30 cellular contexts compared by ENCODE assay signal in the genomic region with DNA sequence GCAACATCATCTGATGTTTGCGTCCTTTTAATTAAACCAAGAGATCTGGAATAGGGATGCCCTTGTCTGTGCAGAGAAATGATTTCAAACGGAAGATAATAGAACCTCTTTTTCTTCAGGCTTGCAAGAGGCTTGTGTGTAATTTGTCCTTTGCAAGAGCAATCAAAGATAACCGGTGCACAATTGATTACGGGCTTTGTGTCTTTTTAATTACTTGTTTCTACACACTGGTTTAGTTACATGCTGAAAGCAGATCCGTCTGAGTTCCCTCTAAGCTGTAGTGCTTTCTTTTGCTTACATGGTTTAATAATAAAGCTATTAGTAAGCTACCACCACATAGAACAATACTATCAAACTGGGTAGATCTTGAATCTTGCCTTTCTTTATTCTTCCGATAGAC.
DNase-seq lines count a peak whose midpoint lies in the region; ATAC-seq and TF ChIP-seq lines count a peak whose summit lies in the region.
"Had no signal": no experiment of that assay in that cellular context is flagged by ENCODE, and none has a peak within 500 bp of the region (broad histone marks: within the 10 kb centered on the region; RNA-seq: fewer than 3 reads in every experiment).

No MANE protein-coding gene starts in this region.

- POLR2A ChIA-PET in WTC11 (lab: Charles Lee) = no interaction called here

- H4K8ac ChIP-seq in mesendoderm (ENCODE audit: low read depth, low read length) = no peak overlapping the region

- H3K27ac Mint-ChIP-seq in WTC11 (peak overlapping the region; percentile 63; the same call in 1 of the 2 replicates), progenitor cell of endocrine pancreas (peak overlapping the region; percentile 60)
- H3K27ac Mint-ChIP-seq: activated naive CD8-positive, alpha-beta T cell treated with anti-CD3 and anti-CD28 coated beads, Interleukin-2, amount 10 ng/mL, durations not matched to agents 7 days and 5 days; activated T-cell treated with anti-CD3 and anti-CD28 coated beads, Interleukin-2, amount 50 U/mL, for 24 hours; B cell; CD4-positive, alpha-beta memory T cell; mesothelial cell of epicardium; naive thymus-derived CD8-positive, alpha-beta T cell; type B pancreatic cell had no signal

- no CpG with 5 or more reads among the region's 6 CpGs for WGBS in mesendoderm (ENCODE audit: extremely low coverage, insufficient coverage, low lambda C conversion rate)

- H3K23ac ChIP-seq in mesendoderm (ENCODE audit: low read length) = no peak overlapping the region

- H3K36me3 ChIP-seq in mesendoderm (ENCODE audit: control insufficient read depth, insufficient read depth, low read length) = no peaks in the 10 kb centered on the region
- H3K36me3 ChIP-seq: MG63, SJSA1 had no signal

- peaks cover 4% of the 10 kb centered on the region for H3K4me1 ChIP-seq in mesendoderm (ENCODE audit: control insufficient read depth, low read depth, low read length)
- H3K4me1 ChIP-seq: parathyroid adenoma had no signal

- peak overlapping the region; percentile 11 for H3K56ac ChIP-seq in mesendoderm (ENCODE audit: low read length)

- no peak overlapping the region for H3K4me3 ChIP-seq in mesendoderm (ENCODE audit: low read length)
- H3K4me3 ChIP-seq: MG63, SJSA1 had no signal

- no peak overlapping the region for H2BK120ac ChIP-seq in mesendoderm (ENCODE audit: low read depth, low read length)

- TF ChIP-seq CTCF in WTC11 (IDR thresholded peaks at IDR 0.05) (no peak), progenitor cell of endocrine pancreas (IDR thresholded peaks at IDR 0.05; ENCODE audit: unreplicated experiment) (no peak), GM13977 (IDR thresholded peaks at IDR 0.05; ENCODE audit: extremely low read depth, insufficient read depth, missing control alignments) (no peak)

- DNase-seq in COR-L47 (lab: John Stamatoyannopoulos, UW) (peak; percentile 32), WTC11 (ENCODE audit: low spot score) (no peak), mesendoderm (peak; percentile 27), progenitor cell of endocrine pancreas (ENCODE audit: low spot score, unreplicated experiment) (no peak), GM13977 (ENCODE audit: low spot score) (no peak), DMS153 (lab: John Stamatoyannopoulos, UW) (no peak)
- DNase-seq in activated CD4-positive, CD25-positive, alpha-beta regulatory T cell (lab: John Stamatoyannopoulos, UW) = no peak
- DNase-seq: activated gamma-delta T cell treated with Interleukin-2 at 50 U/mL for 16 hours; activated naive CD8-positive, alpha-beta T cell treated with anti-CD3 and anti-CD28 coated beads, Interleukin-2, amount 10 ng/mL, durations not matched to agents 7 days and 5 days; activated T-cell treated with anti-CD3 and anti-CD28 coated beads, Interleukin-2, amount 50 U/mL, for 24 hours; aorta; CD4-positive, alpha-beta memory T cell; effector CD8-positive, alpha-beta T cell; H7; islet precursor cell; left ventricle myocardium superior; MG63; naive thymus-derived CD8-positive, alpha-beta T cell; NCI-H1105 treated with DMSO at 0.1 percent for 48 hours; NCI-H187 treated with DMSO at 0.1 percent for 48 hours; NCI-H82; stimulated activated CD4-positive, alpha-beta T cell treated with anti-CD3 and anti-CD28 coated beads, Interleukin-4, amount 100 ng/mL, for 1 hour; T-helper 1 cell had no signal

- 0 out of 2 replicates have a peak, but pooled peaks cover 3% of the 10 kb centered on the region for H3K36me3 Mint-ChIP-seq in WTC11
- no peaks in the 10 kb centered on the region for H3K36me3 Mint-ChIP-seq in progenitor cell of endocrine pancreas (ENCODE audit: insufficient read depth)
- H3K36me3 Mint-ChIP-seq: activated naive CD8-positive, alpha-beta T cell treated with anti-CD3 and anti-CD28 coated beads, Interleukin-2, amount 10 ng/mL, durations not matched to agents 7 days and 5 days; CD4-positive, alpha-beta memory T cell; mesothelial cell of epicardium; naive thymus-derived CD8-positive, alpha-beta T cell; type B pancreatic cell had no signal

- no peak overlapping the region for H3K4ac ChIP-seq in mesendoderm (ENCODE audit: low read depth, low read length)

- H3K4me3 Mint-ChIP-seq in WTC11 (no peak overlapping the region), progenitor cell of endocrine pancreas (ENCODE audit: low read depth) (peak overlapping the region; percentile 36)
- H3K4me3 Mint-ChIP-seq: activated naive CD8-positive, alpha-beta T cell treated with anti-CD3 and anti-CD28 coated beads, Interleukin-2, amount 10 ng/mL, durations not matched to agents 7 days and 5 days; activated T-cell treated with anti-CD3 and anti-CD28 coated beads, Interleukin-2, amount 50 U/mL, for 24 hours; B cell; CD4-positive, alpha-beta memory T cell; mesothelial cell of epicardium; naive thymus-derived CD8-positive, alpha-beta T cell; type B pancreatic cell had no signal

- H3K4me1 Mint-ChIP-seq in WTC11 (peaks cover 42% of the 10 kb centered on the region), progenitor cell of endocrine pancreas (ENCODE audit: low read depth) (peaks cover 34% of the 10 kb centered on the region)
- H3K4me1 Mint-ChIP-seq: activated naive CD8-positive, alpha-beta T cell treated with anti-CD3 and anti-CD28 coated beads, Interleukin-2, amount 10 ng/mL, durations not matched to agents 7 days and 5 days; B cell; mesothelial cell of epicardium; naive thymus-derived CD8-positive, alpha-beta T cell had no signal

- H3K18ac ChIP-seq in mesendoderm (ENCODE audit: low read length) = no peak overlapping the region

- no peaks in the 10 kb centered on the region; the same call in 1 of the 2 replicates for H3K27me3 Mint-ChIP-seq in WTC11 (ENCODE audit: low read depth)
- no peaks in the 10 kb centered on the region for H3K27me3 Mint-ChIP-seq in progenitor cell of endocrine pancreas
- H3K27me3 Mint-ChIP-seq: activated T-cell treated with anti-CD3 and anti-CD28 coated beads, Interleukin-2, amount 50 U/mL, for 24 hours; B cell; type B pancreatic cell had no signal

- H3K9me3 Mint-ChIP-seq in WTC11 (peaks cover 11% of the 10 kb centered on the region), progenitor cell of endocrine pancreas (ENCODE audit: low read depth) (no peaks in the 10 kb centered on the region)
- H3K9me3 Mint-ChIP-seq: activated naive CD8-positive, alpha-beta T cell treated with anti-CD3 and anti-CD28 coated beads, Interleukin-2, amount 10 ng/mL, durations not matched to agents 7 days and 5 days; mesothelial cell of epicardium; type B pancreatic cell had no signal

- ATAC-seq in WTC11 (no peak), GM18505 (IDR thresholded peaks at IDR 0.05; ENCODE audit: unreplicated experiment) (no peak)
- ATAC-seq: naive thymus-derived CD8-positive, alpha-beta T cell had no signal

- TF ChIP-seq POLR2A in GM18505 (IDR thresholded peaks at IDR 0.05; ENCODE audit: borderline replicate concordance, extremely low read depth, insufficient read depth, insufficient read length) = no peak

- no peaks in the 10 kb centered on the region for H3K79me1 ChIP-seq in mesendoderm (ENCODE audit: low read length)

- no peak overlapping the region for H3K4me2 ChIP-seq in mesendoderm (ENCODE audit: low read length)
- H3K4me2 ChIP-seq: KMS-11 had no signal

- H2AK5ac ChIP-seq in mesendoderm (ENCODE audit: low read length) = no peak overlapping the region

- CTCF ChIA-PET in WTC11 (lab: Charles Lee) = interaction anchor here (0.6 to 2.0 kb wide), 3 partner anchors 119 to 398 kb away, joined by 3 to 8 read pairs (median 5); no protein-coding TSS in a partner anchor

- H3K27ac ChIP-seq in mesendoderm (ENCODE audit: low read depth, low read length) = no peak overlapping the region
- H3K27ac ChIP-seq: KMS-11, parathyroid adenoma, SJSA1 had no signal

- H3K27me3 ChIP-seq in mesendoderm (ENCODE audit: insufficient read depth, low read length, poor library complexity) = no peaks in the 10 kb centered on the region
- H3K27me3 ChIP-seq: MG63, SJSA1 had no signal

- H2BK15ac ChIP-seq in mesendoderm (replicated peaks; ENCODE audit: low read depth) = peak overlapping the region; percentile 4

- no peaks in the 10 kb centered on the region for H3K79me2 ChIP-seq in mesendoderm (ENCODE audit: control insufficient read depth, insufficient read depth, low read length)
- H3K79me2 ChIP-seq: parathyroid adenoma had no signal

- in situ Hi-C loops in GM13977 (cut with MboI; ENCODE audit: low pct_unique_long_range_greater_than_20kb, low sequenced_read_pairs, unreplicated experiment) = no loop called here

- H3K9ac ChIP-seq in mesendoderm (ENCODE audit: low read length) = no peak overlapping the region
- H3K9ac ChIP-seq: KMS-11, parathyroid adenoma had no signal

- no peak overlapping the region for H4K5ac ChIP-seq in mesendoderm (ENCODE audit: low read length)

- H2BK5ac ChIP-seq in mesendoderm (ENCODE audit: low read length) = no peak overlapping the region

TF ChIP-seq in WTC11, 78 proteins besides CTCF, POLR2A, EP300 and RAD21 (continues in another document):
- no peak for TF ChIP-seq MXD4 (CRISPR knock-in tag; IDR thresholded peaks at IDR 0.05; ENCODE audit: borderline replicate concordance)
- TF ChIP-seq SP1 (CRISPR knock-in tag; conservative IDR thresholded peaks at IDR 0.05) = no peak
- no peak for TF ChIP-seq HMGA2 (CRISPR knock-in tag; IDR thresholded peaks at IDR 0.05)
- no peak for TF ChIP-seq TP53 (CRISPR knock-in tag; IDR thresholded peaks at IDR 0.05)
- no peak for TF ChIP-seq FOXJ3 (CRISPR knock-in tag; IDR thresholded peaks at IDR 0.05; ENCODE audit: borderline replicate concordance)
- TF ChIP-seq JUN (CRISPR knock-in tag; IDR thresholded peaks at IDR 0.05) = no peak
- no peak for TF ChIP-seq NFE2L1 (CRISPR knock-in tag; IDR thresholded peaks at IDR 0.05)
- TF ChIP-seq, protein P1, sequence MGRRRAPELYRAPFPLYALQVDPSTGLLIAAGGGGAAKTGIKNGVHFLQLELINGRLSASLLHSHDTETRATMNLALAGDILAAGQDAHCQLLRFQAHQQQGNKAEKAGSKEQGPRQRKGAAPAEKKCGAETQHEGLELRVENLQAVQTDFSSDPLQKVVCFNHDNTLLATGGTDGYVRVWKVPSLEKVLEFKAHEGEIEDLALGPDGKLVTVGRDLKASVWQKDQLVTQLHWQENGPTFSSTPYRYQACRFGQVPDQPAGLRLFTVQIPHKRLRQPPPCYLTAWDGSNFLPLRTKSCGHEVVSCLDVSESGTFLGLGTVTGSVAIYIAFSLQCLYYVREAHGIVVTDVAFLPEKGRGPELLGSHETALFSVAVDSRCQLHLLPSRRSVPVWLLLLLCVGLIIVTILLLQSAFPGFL (CRISPR knock-in tag; IDR thresholded peaks at IDR 0.05; ENCODE audit: borderline replicate concordance) = no peak
- no peak for TF ChIP-seq ZNF232 (CRISPR knock-in tag; IDR thresholded peaks at IDR 0.05)
- TF ChIP-seq, protein P2, sequence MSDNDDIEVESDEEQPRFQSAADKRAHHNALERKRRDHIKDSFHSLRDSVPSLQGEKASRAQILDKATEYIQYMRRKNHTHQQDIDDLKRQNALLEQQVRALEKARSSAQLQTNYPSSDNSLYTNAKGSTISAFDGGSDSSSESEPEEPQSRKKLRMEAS (CRISPR knock-in tag; IDR thresholded peaks at IDR 0.05) = no peak
- no peak for TF ChIP-seq NFYB (CRISPR knock-in tag; conservative IDR thresholded peaks at IDR 0.05; ENCODE audit: low read depth)

Comparison
In these comparisons a context has a peak if more than half of its experiments do, and no peak if none do; other contexts are left out.
1. DNase-seq: peak in COR-L47 (single experiment) and mesendoderm (single experiment); none in WTC11 (single experiment), progenitor cell of endocrine pancreas (single experiment), activated CD4-positive, CD25-positive, alpha-beta regulatory T cell (0 of 4), GM13977 (single experiment) and DMS153 (single experiment).